ENCODE assay signal across 19 cellular contexts in the genomic region with DNA sequence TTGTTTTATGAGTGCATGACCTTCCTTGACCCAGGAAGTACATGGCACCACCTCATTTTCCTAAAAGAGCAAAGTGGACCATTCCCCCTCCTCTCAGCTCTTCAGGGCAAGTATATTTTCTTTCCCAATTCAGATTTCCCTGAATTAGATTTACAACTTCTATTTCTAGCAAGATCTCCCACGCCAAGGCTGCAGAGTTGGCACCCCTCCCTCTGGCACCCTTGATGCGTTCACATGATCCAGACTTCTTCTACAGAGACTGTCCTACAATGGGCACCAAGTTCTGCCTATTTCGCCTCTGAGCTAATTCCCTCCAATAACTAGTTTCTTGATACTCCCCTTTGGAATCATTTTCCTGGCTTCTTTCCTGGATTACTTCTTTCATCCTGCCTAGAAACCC.
DNase-seq lines count a peak whose midpoint lies in the region; TF ChIP-seq lines count a peak whose summit lies in the region.
"Had no signal": no experiment of that assay in that cellular context is flagged by ENCODE, and none has a peak within 500 bp of the region (broad histone marks: within the 10 kb centered on the region; RNA-seq: fewer than 3 reads in every experiment).

No MANE protein-coding gene starts in this region.

- H3K36me3 ChIP-seq in muscle layer of colon (ENCODE audit: insufficient read depth, low read length): no peaks in the 10 kb centered on the region
- no peaks in the 10 kb centered on the region for H3K36me3 ChIP-seq in testis (ENCODE audit: low read depth, missing control alignments)
- H3K36me3 ChIP-seq: HAP-1 had no signal

- DNase-seq in anterior cingulate cortex (lab: John Stamatoyannopoulos, UW) (peak in 51 of 58 donors; percentile 4 to 83 (median 50)), foreskin melanocyte (peak; percentile 85), testis (peak; percentile 75), NCI-H226 (no peak), NCI-H187 (lab: John Stamatoyannopoulos, UW) (no peak), NCI-H2196 (lab: John Stamatoyannopoulos, UW; ENCODE audit: unreplicated experiment) (no peak), GM13977 (ENCODE audit: low spot score) (no peak)
- DNase-seq: activated CD4-positive, alpha-beta T cell treated with anti-CD3 and anti-CD28 coated beads for 48 hours; DMS 273 treated with DMSO at 0.1 percent for 48 hours; effector CD8-positive, alpha-beta T cell; kidney glomerular epithelial cell; natural killer cell; NCI-H146; RPMI8226; T-helper 2 cell had no signal

- in situ Hi-C loops in GM13977 (cut with MboI; ENCODE audit: low pct_unique_long_range_greater_than_20kb, low sequenced_read_pairs, unreplicated experiment): no loop called here

- no peaks in the 10 kb centered on the region for H3K27me3 ChIP-seq in muscle layer of colon (ENCODE audit: control insufficient read depth in 1 of 2, insufficient read depth in 2 of 2, low read length in 2 of 2)
- no peaks in the 10 kb centered on the region for H3K27me3 ChIP-seq in testis

- TF ChIP-seq POLR2A in testis (IDR thresholded peaks at IDR 0.05): no peak

- H3K9me3 ChIP-seq in muscle layer of colon (ENCODE audit: low read length) (no peaks in the 10 kb centered on the region), testis (no peaks in the 10 kb centered on the region)
- H3K9me3 ChIP-seq: HAP-1 had no signal

- intact Hi-C loops in testis (cut with DNase I; ENCODE audit: low total_unique reads): no loop called here

- WGBS in testis, 2 donors: 55 to 57% methylated on average over 3 of the region's 3 CpGs

- H3K4me1 ChIP-seq in muscle layer of colon (ENCODE audit: insufficient read depth, low read length): peaks cover 29% of the 10 kb centered on the region
- H3K4me1 ChIP-seq in testis: no peaks in the 10 kb centered on the region
- H3K4me1 ChIP-seq: HAP-1 had no signal

- H3K27ac ChIP-seq in muscle layer of colon (ENCODE audit: low read depth, low read length) (peak overlapping the region; percentile 63), testis (no peak overlapping the region)

- H3K9ac ChIP-seq in muscle layer of colon (ENCODE audit: low read length): no peak overlapping the region

- TF ChIP-seq CTCF in testis (IDR thresholded peaks at IDR 0.05): no peak
- TF ChIP-seq CTCF in GM13977 (IDR thresholded peaks at IDR 0.05; ENCODE audit: extremely low read depth, insufficient read depth, missing control alignments): no peak

- no peak overlapping the region for H3K4me3 ChIP-seq in muscle layer of colon (ENCODE audit: low read depth in 1 of 2, low read length in 2 of 2)
- H3K4me3 ChIP-seq in testis: no peak overlapping the region
- H3K4me3 ChIP-seq: HAP-1, K562, smooth muscle cell had no signal

Comparison
In these comparisons a context has a peak if more than half of its experiments do, and no peak if none do; other contexts are left out.
1. DNase-seq: peak in anterior cingulate cortex (51 of 58), foreskin melanocyte (single experiment) and testis (single experiment); none in NCI-H226 (single experiment), NCI-H187 (0 of 2), NCI-H2196 (single experiment) and GM13977 (single experiment).